In the genomic region with DNA sequence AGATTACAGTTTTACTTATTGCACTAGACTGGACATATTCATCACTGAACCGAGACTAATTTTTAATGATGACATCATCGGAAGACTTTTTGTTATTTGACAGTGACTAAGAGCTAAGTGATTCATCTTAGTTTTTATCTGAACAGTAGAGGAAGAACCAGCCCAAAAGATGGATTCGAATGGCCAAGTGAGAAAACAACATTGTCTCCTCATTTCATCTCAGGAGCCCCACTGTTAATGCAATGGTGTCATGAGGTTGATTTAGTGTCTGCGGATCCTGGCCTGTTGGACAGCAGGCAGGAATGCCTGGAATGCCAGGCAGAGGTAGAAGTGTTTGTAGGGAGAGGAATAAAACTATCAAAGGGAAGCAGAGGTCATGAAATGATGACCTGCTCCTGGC, we compare ENCODE assay signal across 14 cellular contexts. TPM values are rescaled to one million over a fixed set of nuclear protein-coding genes. Genes with fewer than 3 reads are reported as not detected.
DNase-seq lines count a peak whose midpoint lies in the region; FAIRE-seq and TF ChIP-seq lines count a peak whose summit lies in the region.
"Had no signal": no experiment of that assay in that cellular context is flagged by ENCODE, and none has a peak within 500 bp of the region (broad histone marks: within the 10 kb centered on the region; RNA-seq: fewer than 3 reads in every experiment).

No MANE protein-coding gene starts in this region.

- no peak for TF ChIP-seq CTCF in HEK293 (tag by site-specific recombination; IDR thresholded peaks at IDR 0.05)
- no peak for TF ChIP-seq CTCF in astrocyte (IDR thresholded peaks at IDR 0.05; ENCODE audit: insufficient read depth, low read depth, low read length)
- TF ChIP-seq CTCF in Peyer's patch (IDR thresholded peaks at IDR 0.05) = no peak

- no peaks in the 10 kb centered on the region for H3K79me2 ChIP-seq in astrocyte (ENCODE audit: insufficient read depth, low read length)

- no peak overlapping the region for H3K4me3 Mint-ChIP-seq in astrocyte (ENCODE audit: unreplicated experiment)
- H3K4me3 Mint-ChIP-seq: activated naive CD4-positive, alpha-beta T cell treated with anti-CD3 and anti-CD28 coated beads, Interleukin-2, amount 50 U/mL, for 24 hours had no signal

- H3K36me3 Mint-ChIP-seq in astrocyte (ENCODE audit: low read depth, unreplicated experiment) = no peaks in the 10 kb centered on the region
- H3K36me3 Mint-ChIP-seq: activated naive CD4-positive, alpha-beta T cell treated with anti-CD3 and anti-CD28 coated beads, Interleukin-2, amount 50 U/mL, for 24 hours had no signal

- H3K4me1 ChIP-seq in HEK293 (ENCODE audit: control insufficient read depth, insufficient read depth, low read length) = no peaks in the 10 kb centered on the region
- H3K4me1 ChIP-seq in astrocyte (ENCODE audit: insufficient read depth, low read length) = peaks cover 4% of the 10 kb centered on the region
- H3K4me1 ChIP-seq in Peyer's patch = no peaks in the 10 kb centered on the region

- peaks cover 3% of the 10 kb centered on the region for H3K27me3 ChIP-seq in astrocyte (ENCODE audit: insufficient read depth, low read length)
- no peaks in the 10 kb centered on the region for H3K27me3 ChIP-seq in Peyer's patch
- H3K27me3 ChIP-seq: ovary had no signal

- H3K27me3 Mint-ChIP-seq in astrocyte (ENCODE audit: low read depth, unreplicated experiment) = peaks cover 6% of the 10 kb centered on the region

- no peak overlapping the region for H3K4me3 ChIP-seq in HEK293 (ENCODE audit: low read depth, low read length)
- H3K4me3 ChIP-seq in astrocyte (ENCODE audit: insufficient read depth, low read depth, low read length) = no peak overlapping the region
- H3K4me3 ChIP-seq in Peyer's patch = no peak overlapping the region
- H3K4me3 ChIP-seq: ovary had no signal

- no peak for TF ChIP-seq POLR2A in Peyer's patch (IDR thresholded peaks at IDR 0.05)

- no peak overlapping the region for H3K9ac ChIP-seq in astrocyte (ENCODE audit: low read length)

- no peak overlapping the region for H2AFZ ChIP-seq in astrocyte (ENCODE audit: low read depth, low read length)

- H3K4me2 ChIP-seq in astrocyte (ENCODE audit: low read length) = peak overlapping the region; percentile 33

- H3K27ac ChIP-seq in HEK293 (ENCODE audit: extremely low read depth, low read depth, low read length) (no peak overlapping the region), astrocyte (ENCODE audit: low read depth, low read length) (no peak overlapping the region), Peyer's patch (no peak overlapping the region)
- H3K27ac ChIP-seq: ovary had no signal

- peaks cover 8% of the 10 kb centered on the region for H3K4me1 Mint-ChIP-seq in astrocyte (ENCODE audit: low read depth, unreplicated experiment)

- H3K36me3 ChIP-seq in HEK293 (ENCODE audit: control insufficient read depth in 2 of 2, insufficient read depth in 1 of 2, low read length in 2 of 2) = no peaks in the 10 kb centered on the region
- no peaks in the 10 kb centered on the region for H3K36me3 ChIP-seq in astrocyte (ENCODE audit: insufficient read depth, low read length)
- no peaks in the 10 kb centered on the region for H3K36me3 ChIP-seq in Peyer's patch
- H3K36me3 ChIP-seq: ovary had no signal

- CTCF ChIA-PET in HEK293 (lab: Yijun Ruan, JAX) = interaction anchor here (0.6 kb wide), 1 partner anchor 135 kb away, joined by 3 read pairs; no protein-coding TSS in a partner anchor

- DNase-seq in A172 (ENCODE audit: low spot score) = peak; percentile 71
- DNase-seq in astrocyte (ENCODE audit: low read depth) = peak; percentile 68
- DNase-seq in iPS-NIHi7 (ENCODE audit: extremely low spot score) = peak; percentile 17
- no peak for DNase-seq in activated CD8-positive, alpha-beta memory T cell treated with anti-CD3 and anti-CD28 coated beads, Interleukin-2, amount 50 U/mL, for 48 hours
- DNase-seq in Peyer's patch = no peak
- no peak for DNase-seq in NCI-H2227 (lab: John Stamatoyannopoulos, UW; ENCODE audit: unreplicated experiment)
- DNase-seq in NCI-H774 (lab: John Stamatoyannopoulos, UW) = no peak
- DNase-seq: erythroblast; midbrain; NCI-H2171; NK-92 treated with Interleukin-12 subunit alpha and Interleukin-12 subunit beta, amount 100 ng/mL, for 24 hours; ovary had no signal

- no peaks in the 10 kb centered on the region for H4K20me1 ChIP-seq in astrocyte (ENCODE audit: insufficient read depth, low read length)

- H3K9me3 Mint-ChIP-seq in astrocyte (ENCODE audit: unreplicated experiment) = no peaks in the 10 kb centered on the region
- H3K9me3 Mint-ChIP-seq: activated naive CD4-positive, alpha-beta T cell treated with anti-CD3 and anti-CD28 coated beads, Interleukin-2, amount 50 U/mL, for 24 hours had no signal

- FAIRE-seq in astrocyte (lab: Jason Lieb, UNC) = no peak

- POLR2A ChIA-PET in HEK293 (lab: Yijun Ruan, JAX) = no interaction called here

- H3K9me3 ChIP-seq in HEK293 (ENCODE audit: control insufficient read depth, insufficient read depth, low read depth, low read length) (no peaks in the 10 kb centered on the region), astrocyte (ENCODE audit: insufficient read depth, low read depth, low read length) (no peaks in the 10 kb centered on the region), Peyer's patch (no peaks in the 10 kb centered on the region)
- H3K9me3 ChIP-seq: ovary had no signal

- no peak overlapping the region for H3K27ac Mint-ChIP-seq in astrocyte (ENCODE audit: unreplicated experiment)
- H3K27ac Mint-ChIP-seq: activated naive CD4-positive, alpha-beta T cell treated with anti-CD3 and anti-CD28 coated beads, Interleukin-2, amount 50 U/mL, for 24 hours had no signal

TF ChIP-seq in HEK293, 187 proteins besides CTCF, POLR2A, EP300 and RAD21:
- TF ChIP-seq, protein P1, sequence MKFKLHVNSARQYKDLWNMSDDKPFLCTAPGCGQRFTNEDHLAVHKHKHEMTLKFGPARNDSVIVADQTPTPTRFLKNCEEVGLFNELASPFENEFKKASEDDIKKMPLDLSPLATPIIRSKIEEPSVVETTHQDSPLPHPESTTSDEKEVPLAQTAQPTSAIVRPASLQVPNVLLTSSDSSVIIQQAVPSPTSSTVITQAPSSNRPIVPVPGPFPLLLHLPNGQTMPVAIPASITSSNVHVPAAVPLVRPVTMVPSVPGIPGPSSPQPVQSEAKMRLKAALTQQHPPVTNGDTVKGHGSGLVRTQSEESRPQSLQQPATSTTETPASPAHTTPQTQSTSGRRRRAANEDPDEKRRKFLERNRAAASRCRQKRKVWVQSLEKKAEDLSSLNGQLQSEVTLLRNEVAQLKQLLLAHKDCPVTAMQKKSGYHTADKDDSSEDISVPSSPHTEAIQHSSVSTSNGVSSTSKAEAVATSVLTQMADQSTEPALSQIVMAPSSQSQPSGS (tag by site-specific recombination; IDR thresholded peaks at IDR 0.05; ENCODE audit: low read depth) = peak; percentile 89
- no peak for TF ChIP-seq ZNF140 (tag by site-specific recombination; IDR thresholded peaks at IDR 0.05)
TF ChIP-seq in HEK293: peak in this region for 1.

RNA-seq across cellular contexts. Expression of a gene that starts 37.8 kb away (rescaled TPM):
- 55.1 and 81.8 TPM in 2 replicates for total RNA-seq in A172 (2014; rRNA removed; shearing (Covaris generic))
- total RNA-seq in astrocyte = 17.6 and 19.7 TPM in 2 replicates
- 10 to 100 TPM in 2 of 4 donors, 1 to 10 TPM in 2; 7.1 to 55.3 (median 13.5) TPM for total RNA-seq in Peyer's patch

Comparison
In these comparisons a context has a peak if more than half of its experiments do, and no peak if none do; other contexts are left out.
1. DNase-seq: peak in A172 (single experiment), astrocyte (single experiment) and iPS-NIHi7 (single experiment); none in activated CD8-positive, alpha-beta memory T cell treated with anti-CD3 and anti-CD28 coated beads, Interleukin-2, amount 50 U/mL, for 48 hours (single experiment), Peyer's patch (0 of 3), NCI-H2227 (single experiment) and NCI-H774 (single experiment).